Comparison of ENCODE assay signal across 22 cellular contexts in genomic region chr18:64618390-64618789, GRCh38.
"Had no signal": no experiment of that assay in that cellular context is flagged by ENCODE, and none has a peak within 500 bp of the region (broad histone marks: within the 10 kb centered on the region; RNA-seq: fewer than 3 reads in every experiment).

No MANE protein-coding gene starts in this region.

- H3K4me1 ChIP-seq: adrenal gland, ascending aorta, gastroesophageal sphincter, testis, vagina had no signal

- H3K36me3 Mint-ChIP-seq: activated naive CD8-positive, alpha-beta T cell had no signal

- H3K27ac Mint-ChIP-seq: activated naive CD8-positive, alpha-beta T cell; nephron progenitor cell had no signal

- H3K9me3 Mint-ChIP-seq: nephron progenitor cell had no signal

- H3K4me3 ChIP-seq: adrenal gland, ascending aorta, coronary artery, gastroesophageal sphincter, testis, vagina had no signal

- H3K4me3 Mint-ChIP-seq: activated naive CD8-positive, alpha-beta T cell; nephron progenitor cell had no signal

- H3K27ac ChIP-seq: adrenal gland, ascending aorta, coronary artery, gastroesophageal sphincter, testis, vagina had no signal

- FAIRE-seq: small intestine had no signal

- H3K9me3 ChIP-seq: adrenal gland, ascending aorta, gastroesophageal sphincter, testis, vagina had no signal

- H3K36me3 ChIP-seq: adrenal gland, ascending aorta, gastroesophageal sphincter, vagina had no signal

- ATAC-seq: gastroesophageal sphincter, sciatic nerve had no signal

- H3K27me3 Mint-ChIP-seq: activated naive CD8-positive, alpha-beta T cell had no signal

- DNase-seq: activated CD4-positive, alpha-beta T cell treated with anti-CD3 and anti-CD28 coated beads for 1 hour; activated CD4-positive, alpha-beta T cell treated with anti-CD3 and anti-CD28 coated beads, Interleukin-2, amount 50 U/mL, for 1 hour; activated naive CD4-positive, alpha-beta T cell; activated T-cell treated with anti-CD3 and anti-CD28 coated beads, Interleukin-2, amount 50 U/mL, for 1 hour; adrenal gland; central memory CD4-positive, alpha-beta T cell; head of caudate nucleus; hypothalamus; midbrain; nephron progenitor cell; nucleus accumbens; small intestine; stimulated activated CD4-positive, alpha-beta T cell treated with anti-CD3 and anti-CD28 coated beads, Interleukin-2, amount 100 ng/mL, for 24 hours; stimulated activated naive CD4-positive, alpha-beta T cell; testis; trophoblast cell had no signal

- H3K27me3 ChIP-seq: adrenal gland, ascending aorta, gastroesophageal sphincter, testis, vagina had no signal
